ENCODE assay signal across 9 cellular contexts in genomic region chr4:66564901-66565648, GRCh38.
DNase-seq lines count a peak whose midpoint lies in the region; ATAC-seq and TF ChIP-seq lines count a peak whose summit lies in the region.
"Had no signal": no experiment of that assay in that cellular context is flagged by ENCODE, and none has a peak within 500 bp of the region (broad histone marks: within the 10 kb centered on the region; RNA-seq: fewer than 3 reads in every experiment).

No MANE protein-coding gene starts in this region.

- peak; percentile 81 for ATAC-seq in omental fat pad (ENCODE audit: low FRiP score)
- no peak for ATAC-seq in GM18502 (IDR thresholded peaks at IDR 0.05; ENCODE audit: poor library complexity, unreplicated experiment)

- H3K27ac ChIP-seq in coronary artery = no peak overlapping the region
- H3K27ac ChIP-seq: upper lobe of left lung had no signal

- no peaks in the 10 kb centered on the region for H3K27me3 ChIP-seq in BE2C
- H3K27me3 ChIP-seq: upper lobe of left lung had no signal

- TF ChIP-seq CTCF in coronary artery (IDR thresholded peaks at IDR 0.05) = no peak
- TF ChIP-seq CTCF in omental fat pad (IDR thresholded peaks at IDR 0.05) = no peak
- no peak for TF ChIP-seq CTCF in BE2C (IDR thresholded peaks at IDR 0.05; ENCODE audit: low read depth, low read length)

- peak overlapping the region; percentile 36 for H3K4me3 ChIP-seq in coronary artery
- H3K4me3 ChIP-seq in BE2C (ENCODE audit: low read depth, low read length) = no peak overlapping the region
- H3K4me3 ChIP-seq: upper lobe of left lung had no signal

- no peaks in the 10 kb centered on the region for H3K9me3 ChIP-seq in BE2C
- H3K9me3 ChIP-seq: upper lobe of left lung had no signal

- no peaks in the 10 kb centered on the region for H3K4me1 ChIP-seq in BE2C
- H3K4me1 ChIP-seq: upper lobe of left lung had no signal

- DNase-seq in GM03348 (ENCODE audit: low spot score) (peak; percentile 52), NCI-H2107 treated with DMSO at 0.1 percent for 48 hours (lab: John Stamatoyannopoulos, UW; ENCODE audit: unreplicated experiment) (peak; percentile 61), coronary artery (ENCODE audit: low spot score) (no peak), omental fat pad (ENCODE audit: low spot score) (no peak), iPS-NIHi11 (ENCODE audit: low spot score) (no peak), inferior parietal cortex (ENCODE audit: extremely low spot score) (no peak), BE2C (no peak)
- DNase-seq: upper lobe of left lung had no signal

- H3K36me3 ChIP-seq in BE2C = no peaks in the 10 kb centered on the region
- H3K36me3 ChIP-seq: upper lobe of left lung had no signal

Comparison
In these comparisons a context has a peak if more than half of its experiments do, and no peak if none do; other contexts are left out.
1. DNase-seq: peak in GM03348 (single experiment) and NCI-H2107 treated with DMSO at 0.1 percent for 48 hours (single experiment); none in coronary artery (single experiment), omental fat pad (single experiment), iPS-NIHi11 (single experiment), inferior parietal cortex (single experiment) and BE2C (single experiment).